Comparison of ENCODE assay signal across 20 cellular contexts in the genomic region with DNA sequence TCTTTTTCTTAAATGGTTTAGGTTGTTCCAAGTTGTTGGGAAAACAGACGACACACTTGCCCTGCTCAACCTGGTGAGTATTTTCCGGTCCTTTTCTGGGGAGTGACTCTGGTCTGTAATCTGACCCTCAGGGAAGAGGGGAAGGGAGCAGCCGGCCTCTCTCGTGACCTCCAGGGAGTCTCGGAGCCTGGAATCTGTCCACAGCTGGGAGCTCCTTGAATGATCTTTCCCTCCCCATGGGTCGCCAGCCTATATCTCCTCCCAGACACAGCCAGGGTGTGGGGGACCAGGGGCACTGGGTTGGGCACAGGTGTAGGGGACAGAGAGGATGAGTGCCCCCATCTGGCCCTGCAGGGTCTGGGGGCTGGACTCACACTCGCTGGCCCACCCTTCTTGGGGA. TPM values are rescaled to one million over a fixed set of nuclear protein-coding genes. Genes with fewer than 3 reads are reported as not detected.
"Had no signal": no experiment of that assay in that cellular context is flagged by ENCODE, and none has a peak within 500 bp of the region (broad histone marks: within the 10 kb centered on the region; RNA-seq: fewer than 3 reads in every experiment).

No MANE protein-coding gene starts in this region.

- DNase-seq: activated CD8-positive, alpha-beta T cell treated with anti-CD3 and anti-CD28 coated beads for 36 hours; activated T-cell treated with anti-CD3 and anti-CD28 coated beads, Interleukin-2, amount 50 U/mL, for 72 hours; cerebellar nuclear complex; mammary epithelial cell; nucleus accumbens; small intestine; stimulated activated CD4-positive, alpha-beta T cell treated with anti-CD3 and anti-CD28 coated beads, Interleukin-4, amount 100 ng/mL, for 4 hours; stimulated activated CD8-positive, alpha-beta memory T cell treated with anti-CD3 and anti-CD28 coated beads, Interleukin-4, amount 100 ng/mL, for 48 hours; stimulated activated naive CD8-positive, alpha-beta T cell treated with anti-CD3 and anti-CD28 coated beads, Interleukin-15, Interleukin-2, amounts not matched to agents 100 U/mL and 50 U/mL, for 24 hours had no signal

- FAIRE-seq: small intestine had no signal

- H3K4me1 ChIP-seq: ascending aorta, breast epithelium, gastrocnemius medialis, left lung, prostate gland, suprapubic skin had no signal

- H3K27ac ChIP-seq: ascending aorta, breast epithelium, gastrocnemius medialis, heart right ventricle, left lung, prostate gland, suprapubic skin, upper lobe of left lung had no signal

- H3K9me3 Mint-ChIP-seq: activated CD8-positive, alpha-beta T cell treated with anti-CD3 and anti-CD28 coated beads for 36 hours; activated T-cell treated with anti-CD3 and anti-CD28 coated beads, Interleukin-2, amount 50 U/mL, for 72 hours; dendritic cell treated with granulocyte-macrophage colony-stimulating factor and Interleukin-4, amounts not matched to agents 40 ng/mL and 50 ng/mL, for 4 days; naive thymus-derived CD8-positive, alpha-beta T cell had no signal

- H3K36me3 ChIP-seq: breast epithelium, prostate gland had no signal

- H3K27ac Mint-ChIP-seq: activated CD8-positive, alpha-beta T cell treated with anti-CD3 and anti-CD28 coated beads for 36 hours; activated T-cell treated with anti-CD3 and anti-CD28 coated beads, Interleukin-2, amount 50 U/mL, for 72 hours; dendritic cell treated with granulocyte-macrophage colony-stimulating factor and Interleukin-4, amounts not matched to agents 40 ng/mL and 50 ng/mL, for 4 days; naive thymus-derived CD8-positive, alpha-beta T cell had no signal

- ATAC-seq: activated CD8-positive, alpha-beta T cell treated with anti-CD3 and anti-CD28 coated beads for 36 hours; activated T-cell treated with anti-CD3 and anti-CD28 coated beads, Interleukin-2, amount 50 U/mL, for 72 hours; heart right ventricle; left lung; naive thymus-derived CD8-positive, alpha-beta T cell; right cardiac atrium; stimulated activated naive CD8-positive, alpha-beta T cell treated with anti-CD3 and anti-CD28 coated beads, Interleukin-15, Interleukin-2, amounts not matched to agents 100 U/mL and 50 U/mL, for 24 hours had no signal

- H3K9me3 ChIP-seq: ascending aorta, breast epithelium, gastrocnemius medialis, heart right ventricle, left lung, prostate gland, suprapubic skin, upper lobe of left lung had no signal

- H3K4me3 Mint-ChIP-seq: activated CD8-positive, alpha-beta T cell treated with anti-CD3 and anti-CD28 coated beads for 36 hours; activated T-cell treated with anti-CD3 and anti-CD28 coated beads, Interleukin-2, amount 50 U/mL, for 72 hours; dendritic cell treated with granulocyte-macrophage colony-stimulating factor and Interleukin-4, amounts not matched to agents 40 ng/mL and 50 ng/mL, for 4 days; naive thymus-derived CD8-positive, alpha-beta T cell had no signal

- H3K27me3 ChIP-seq: ascending aorta, breast epithelium, gastrocnemius medialis, heart right ventricle, left lung, suprapubic skin, upper lobe of left lung had no signal

- H3K4me3 ChIP-seq: ascending aorta, breast epithelium, gastrocnemius medialis, heart right ventricle, left lung, prostate gland, suprapubic skin, upper lobe of left lung had no signal

- H3K27me3 Mint-ChIP-seq: activated CD8-positive, alpha-beta T cell treated with anti-CD3 and anti-CD28 coated beads for 36 hours; naive thymus-derived CD8-positive, alpha-beta T cell had no signal

RNA-seq across cellular contexts. Expression of gene SLC26A1, which starts 42.0 kb away (rescaled TPM):
- total RNA-seq: activated T-cell treated with anti-CD3 and anti-CD28 coated beads, Interleukin-2, amount 50 U/mL, for 72 hours; ascending aorta; mammary epithelial cell had no signal
- polyA plus RNA-seq: mammary epithelial cell had no signal
